15 cellular contexts compared by ENCODE assay signal in the genomic region with DNA sequence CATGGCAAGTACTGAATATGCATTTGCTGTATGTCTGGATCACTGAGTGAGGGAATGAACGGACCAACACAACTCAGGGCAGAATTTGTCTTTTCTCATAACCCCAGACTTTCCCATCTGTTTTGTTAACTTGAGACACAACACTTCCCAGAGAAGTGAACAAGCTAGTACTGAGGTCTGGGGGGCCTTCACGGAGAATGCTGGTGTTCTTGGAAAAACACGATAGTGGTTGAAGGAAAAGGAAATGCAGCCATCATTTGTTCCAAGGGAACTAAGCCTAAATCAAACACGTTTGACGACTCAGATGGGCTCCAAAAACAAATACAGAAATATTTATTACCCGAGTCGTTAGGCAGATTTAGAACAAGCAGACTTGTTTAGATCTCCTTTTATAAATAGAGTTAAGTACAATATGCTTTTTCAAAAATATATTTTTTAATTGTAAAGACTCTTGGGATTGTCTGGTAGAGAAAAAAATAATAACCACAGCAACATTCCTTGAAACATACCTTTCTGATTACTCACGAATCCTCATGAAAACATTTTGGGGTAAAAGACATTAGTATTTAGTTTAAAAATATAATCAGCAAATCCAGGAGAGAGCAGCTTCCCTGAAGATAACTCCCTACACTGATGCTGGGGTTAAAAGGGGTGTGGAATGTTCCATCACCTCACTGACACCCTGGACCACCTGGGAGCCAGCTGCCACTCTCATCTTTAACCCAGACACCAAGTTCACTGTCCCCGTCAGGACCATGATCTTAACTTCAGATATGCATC.
DNase-seq lines count a peak whose midpoint lies in the region; ATAC-seq, FAIRE-seq and TF ChIP-seq lines count a peak whose summit lies in the region.
"Had no signal": no experiment of that assay in that cellular context is flagged by ENCODE, and none has a peak within 500 bp of the region (broad histone marks: within the 10 kb centered on the region; RNA-seq: fewer than 3 reads in every experiment).

No MANE protein-coding gene starts in this region.

- POLR2A ChIA-PET in endothelial cell of umbilical vein (lab: Charles Lee) = no interaction called here

- H2AK5ac ChIP-seq in mesendoderm (ENCODE audit: low read length) = no peak overlapping the region

- peak; percentile 54 for DNase-seq in KG1 (lab: John Stamatoyannopoulos, UW)
- DNase-seq in endothelial cell of umbilical vein (ENCODE audit: low read depth, low spot score) = peak; percentile 84
- DNase-seq in mesendoderm = no peak
- no peak for DNase-seq in effector memory CD8-positive, alpha-beta T cell
- no peak for DNase-seq in NCI-H146 (lab: John Stamatoyannopoulos, UW)
- DNase-seq in NCI-H2196 (lab: John Stamatoyannopoulos, UW; ENCODE audit: unreplicated experiment) = no peak
- DNase-seq: activated CD8-positive, alpha-beta memory T cell treated with anti-CD3 and anti-CD28 coated beads, Interleukin-2, amount 10 ng/mL, durations not matched to agents 7 days and 5 days; central memory CD4-positive, alpha-beta T cell; hypothalamus; Karpas-422; naive thymus-derived CD8-positive, alpha-beta T cell; NCI-H524 had no signal

- no peak overlapping the region for H3K18ac ChIP-seq in mesendoderm (ENCODE audit: low read length)

- no peak overlapping the region for H3K4ac ChIP-seq in mesendoderm (ENCODE audit: low read depth, low read length)

- no peak for ATAC-seq in effector memory CD8-positive, alpha-beta T cell (replicated peaks)

- no peak overlapping the region for H3K23ac ChIP-seq in mesendoderm (ENCODE audit: low read length)

- peaks cover 18 to 68% of the 10 kb centered on the region in 2 donors for H3K27me3 Mint-ChIP-seq in effector memory CD8-positive, alpha-beta T cell

- H2BK5ac ChIP-seq in mesendoderm (ENCODE audit: low read length) = no peak overlapping the region

- TSS peak; percentile 55 for BruUV-seq in endothelial cell of umbilical vein (replicated peaks; lab: Mats Ljungman, UMichigan)

- H4K5ac ChIP-seq in mesendoderm (ENCODE audit: low read length) = no peak overlapping the region

- 0 out of 22 replicates have a peak, but pooled peaks cover 0 to 6% (median 0%) of the 10 kb centered on the region in 11 experiments for H3K36me3 ChIP-seq in BLaER1 treated with 17β-estradiol and CSF1 and Interleukin-3, amounts not matched to agents 10 nM and 100 nM
- H3K36me3 ChIP-seq in endothelial cell of umbilical vein (ENCODE audit: control insufficient read depth in 2 of 2, extremely low read depth in 1 of 2, insufficient read depth in 2 of 2, low read length in 2 of 2) (no peaks in the 10 kb centered on the region), parathyroid adenoma (ENCODE audit: control insufficient read depth, insufficient read depth, low read length) (no peaks in the 10 kb centered on the region), mesendoderm (ENCODE audit: control insufficient read depth, insufficient read depth, low read length) (no peaks in the 10 kb centered on the region)

- H2BK15ac ChIP-seq in mesendoderm (replicated peaks; ENCODE audit: low read depth) = no peak overlapping the region

- H4K20me1 ChIP-seq in BLaER1 treated with 17β-estradiol and CSF1 and Interleukin-3, amounts not matched to agents 10 nM and 100 nM = no peaks in the 10 kb centered on the region
- H4K20me1 ChIP-seq in endothelial cell of umbilical vein (replicated peaks; ENCODE audit: control insufficient read depth, extremely low read depth, insufficient read depth, low read length) = no peaks in the 10 kb centered on the region

- no peaks in the 10 kb centered on the region for H3K9me3 Mint-ChIP-seq in effector memory CD8-positive, alpha-beta T cell

- H3K4me2 ChIP-seq in BLaER1 treated with 17β-estradiol and CSF1 and Interleukin-3, amounts not matched to agents 10 nM and 100 nM = peak overlapping the region; percentile 23 to 88 (median 55); a peak in 21 of 22 replicates
- H3K4me2 ChIP-seq in endothelial cell of umbilical vein (ENCODE audit: insufficient read depth, low read length) (peak overlapping the region; percentile 75), parathyroid adenoma (ENCODE audit: low read length) (no peak overlapping the region), mesendoderm (ENCODE audit: low read length) (no peak overlapping the region)

- H3K36me3 Mint-ChIP-seq in effector memory CD8-positive, alpha-beta T cell (ENCODE audit: insufficient read depth) = no peaks in the 10 kb centered on the region

- no peak overlapping the region for H3K4me3 Mint-ChIP-seq in effector memory CD8-positive, alpha-beta T cell
- H3K4me3 Mint-ChIP-seq: activated CD8-positive, alpha-beta memory T cell treated with anti-CD3 and anti-CD28 coated beads, Interleukin-2, amount 10 ng/mL, durations not matched to agents 7 days and 5 days had no signal

- peaks cover 0 to 6% of the 10 kb centered on the region in 2 donors for H3K4me1 Mint-ChIP-seq in effector memory CD8-positive, alpha-beta T cell (ENCODE audit: low read depth in 2 of 2)

- peak overlapping the region; percentile 83 to 99 (median 89) for H3K27ac ChIP-seq in BLaER1 treated with 17β-estradiol and CSF1 and Interleukin-3, amounts not matched to agents 10 nM and 100 nM
- H3K27ac ChIP-seq in endothelial cell of umbilical vein (ENCODE audit: insufficient read depth, low read depth, low read length) (peak overlapping the region; percentile 93), parathyroid adenoma (peak overlapping the region; percentile 65), mesendoderm (ENCODE audit: low read depth, low read length) (no peak overlapping the region)

- H3K9me1 ChIP-seq in endothelial cell of umbilical vein (replicated peaks; ENCODE audit: control insufficient read depth, extremely low read depth, insufficient read depth, low read length) = no peaks in the 10 kb centered on the region

- H3K9ac ChIP-seq in BLaER1 treated with 17β-estradiol and CSF1 and Interleukin-3, amounts not matched to agents 10 nM and 100 nM = peak overlapping the region; percentile 57 to 85 (median 69); a peak in 20 of 22 replicates
- peak overlapping the region; percentile 34 for H3K9ac ChIP-seq in endothelial cell of umbilical vein (replicated peaks; ENCODE audit: extremely low read depth, insufficient read depth, low read length)
- H3K9ac ChIP-seq in parathyroid adenoma = no peak overlapping the region
- no peak overlapping the region for H3K9ac ChIP-seq in mesendoderm (ENCODE audit: low read length)

- TF ChIP-seq CTCF in endothelial cell of umbilical vein (IDR thresholded peaks at IDR 0.05; ENCODE audit: extremely low read depth in 1 of 2, insufficient read depth in 1 of 2, low read depth in 1 of 2, low read length in 2 of 2) (no peak), parathyroid adenoma (IDR thresholded peaks at IDR 0.05) (no peak)

- no peak overlapping the region for H3K56ac ChIP-seq in mesendoderm (ENCODE audit: low read length)

- FAIRE-seq in endothelial cell of umbilical vein (lab: Jason Lieb, UNC) = peak; percentile 49
- FAIRE-seq: D721Med had no signal

- no peak overlapping the region for H4K8ac ChIP-seq in mesendoderm (ENCODE audit: low read depth, low read length)

- no peak overlapping the region for H2BK120ac ChIP-seq in mesendoderm (ENCODE audit: low read depth, low read length)

- peaks cover 19 to 79% (median 59%) of the 10 kb centered on the region in 10 experiments for H3K4me1 ChIP-seq in BLaER1 treated with 17β-estradiol and CSF1 and Interleukin-3, amounts not matched to agents 10 nM and 100 nM
- H3K4me1 ChIP-seq in endothelial cell of umbilical vein (ENCODE audit: control insufficient read depth, extremely low read depth, insufficient read depth, low read length) = peaks cover 24% of the 10 kb centered on the region
- no peaks in the 10 kb centered on the region for H3K4me1 ChIP-seq in parathyroid adenoma
- no peaks in the 10 kb centered on the region for H3K4me1 ChIP-seq in mesendoderm (ENCODE audit: control insufficient read depth, low read depth, low read length)

- H3K9me3 ChIP-seq in BLaER1 treated with 17β-estradiol and CSF1 and Interleukin-3, amounts not matched to agents 10 nM and 100 nM (replicated peaks in 1 of 11) = peaks cover 11 to 59% (median 18%) of the 10 kb centered on the region in 11 experiments; a peak in 17 of 22 replicates
- H3K9me3 ChIP-seq in endothelial cell of umbilical vein (replicated peaks; ENCODE audit: control insufficient read depth, insufficient read depth, low read length) (no peaks in the 10 kb centered on the region), parathyroid adenoma (ENCODE audit: control insufficient read depth, low read length) (no peaks in the 10 kb centered on the region)

- H3K27ac Mint-ChIP-seq in effector memory CD8-positive, alpha-beta T cell = no peak overlapping the region
- H3K27ac Mint-ChIP-seq: activated CD8-positive, alpha-beta memory T cell treated with anti-CD3 and anti-CD28 coated beads, Interleukin-2, amount 10 ng/mL, durations not matched to agents 7 days and 5 days had no signal

- TF ChIP-seq POLR2A in endothelial cell of umbilical vein (IDR thresholded peaks at IDR 0.05; ENCODE audit: low read depth, low read length) = no peak

- intact Hi-C loops in endothelial cell of umbilical vein (cut with micrococcal nuclease) = loop anchor here (2.0 to 10.0 kb wide), 2 partner anchors 432 to 588 kb away; partner anchors contain the start of gene RUNX1

- H3K79me2 ChIP-seq in endothelial cell of umbilical vein (ENCODE audit: control insufficient read depth, insufficient read depth, low read length) (no peaks in the 10 kb centered on the region), parathyroid adenoma (no peaks in the 10 kb centered on the region), mesendoderm (ENCODE audit: control insufficient read depth, insufficient read depth, low read length) (no peaks in the 10 kb centered on the region)

- dilution Hi-C loops in endothelial cell of umbilical vein (cut with MboI; ENCODE audit: extremely low pct_ligation_motif_present, low sequenced_read_pairs) = no loop called here

- CTCF ChIA-PET in endothelial cell of umbilical vein (lab: Charles Lee) = interaction anchor here (0.8 to 1.5 kb wide), 5 partner anchors 9 to 587 kb away, joined by 3 read pairs; no protein-coding TSS in a partner anchor

- no peak overlapping the region for H3K4me3 ChIP-seq in BLaER1 treated with 17β-estradiol and CSF1 and Interleukin-3, amounts not matched to agents 10 nM and 100 nM
- no peak overlapping the region for H3K4me3 ChIP-seq in endothelial cell of umbilical vein (replicated peaks in 1 of 3; ENCODE audit: insufficient read depth in 1 of 3, low read depth in 1 of 3, low read length in 3 of 3)
- no peak overlapping the region for H3K4me3 ChIP-seq in parathyroid adenoma (ENCODE audit: low read depth, low read length)
- H3K4me3 ChIP-seq in mesendoderm (ENCODE audit: low read length) = no peak overlapping the region

- no peaks in the 10 kb centered on the region for H3K27me3 ChIP-seq in BLaER1 treated with 17β-estradiol and CSF1 and Interleukin-3, amounts not matched to agents 10 nM and 100 nM
- H3K27me3 ChIP-seq in endothelial cell of umbilical vein (ENCODE audit: control insufficient read depth in 2 of 2, insufficient read depth in 2 of 2, low read length in 2 of 2) = no peaks in the 10 kb centered on the region
- H3K27me3 ChIP-seq in parathyroid adenoma (ENCODE audit: control insufficient read depth, insufficient read depth, low read length) = no peaks in the 10 kb centered on the region
- no peaks in the 10 kb centered on the region for H3K27me3 ChIP-seq in mesendoderm (ENCODE audit: insufficient read depth, low read length, poor library complexity)

- no peaks in the 10 kb centered on the region for H3K79me1 ChIP-seq in mesendoderm (ENCODE audit: low read length)

- H2AFZ ChIP-seq in endothelial cell of umbilical vein (ENCODE audit: low read depth, low read length) (peak overlapping the region; percentile 93), parathyroid adenoma (no peak overlapping the region)

- no CpG with 5 or more reads among the region's 9 CpGs for WGBS in mesendoderm (ENCODE audit: extremely low coverage, insufficient coverage, low lambda C conversion rate)

Comparison
In these comparisons a context has a peak if more than half of its experiments do, and no peak if none do; other contexts are left out.
1. H3K4me2 ChIP-seq: peak in BLaER1 treated with 17β-estradiol and CSF1 and Interleukin-3, amounts not matched to agents 10 nM and 100 nM (11 of 11) and endothelial cell of umbilical vein (single experiment); none in parathyroid adenoma (single experiment) and mesendoderm (single experiment).
2. H3K9ac ChIP-seq: peak in BLaER1 treated with 17β-estradiol and CSF1 and Interleukin-3, amounts not matched to agents 10 nM and 100 nM (11 of 11) and endothelial cell of umbilical vein (single experiment); none in parathyroid adenoma (single experiment) and mesendoderm (single experiment).
3. DNase-seq: peak in KG1 (single experiment) and endothelial cell of umbilical vein (single experiment); none in mesendoderm (single experiment), effector memory CD8-positive, alpha-beta T cell (0 of 3), NCI-H146 (single experiment) and NCI-H2196 (single experiment).